16 cellular contexts compared by ENCODE assay signal in the genomic region with DNA sequence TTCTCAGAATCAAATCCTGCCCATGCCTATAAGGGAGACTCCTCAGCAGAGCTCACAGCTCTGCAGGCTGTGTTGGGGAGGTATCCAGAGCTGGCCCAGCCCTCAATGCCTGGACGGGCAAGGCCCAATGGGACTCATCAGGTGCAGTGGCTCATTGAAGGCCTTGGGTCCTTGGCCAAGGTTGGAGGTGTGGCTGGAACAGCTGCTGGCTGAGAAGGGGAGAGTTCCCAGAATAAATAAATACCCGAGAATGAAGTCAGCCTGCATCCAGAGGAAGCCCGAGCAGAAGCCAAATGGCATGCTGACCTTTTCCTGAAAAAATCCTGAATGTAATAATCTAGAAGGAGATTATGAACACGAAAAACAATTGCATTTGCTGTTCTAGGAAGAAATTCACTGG. TPM values are rescaled to one million over a fixed set of nuclear protein-coding genes. Genes with fewer than 3 reads are reported as not detected.
A peak's percentile ranks its signal among the peaks of the same experiment; 100 is the strongest.
DNase-seq lines count a peak whose midpoint lies in the region; ATAC-seq and TF ChIP-seq lines count a peak whose summit lies in the region.
"Had no signal": no experiment of that assay in that cellular context is flagged by ENCODE, and none has a peak within 500 bp of the region (broad histone marks: within the 10 kb centered on the region; RNA-seq: fewer than 3 reads in every experiment).

No MANE protein-coding gene starts in this region.

- peaks cover 0 to 86% of the 10 kb centered on the region in 2 donors for H3K36me3 ChIP-seq in left lung
- H3K36me3 ChIP-seq in testis (ENCODE audit: low read depth, missing control alignments), result no peaks in the 10 kb centered on the region

- H3K9me3 ChIP-seq in left lung (no peaks in the 10 kb centered on the region), testis (no peaks in the 10 kb centered on the region)

- DNase-seq in NCI-H1694 (lab: John Stamatoyannopoulos, UW) (peak; percentile 60), left lung (no peak), testis (peak; percentile 52), NCI-H69 (lab: John Stamatoyannopoulos, UW) (no peak), activated gamma-delta T cell (lab: John Stamatoyannopoulos, UW) (no peak)
- no peak for DNase-seq in stimulated activated CD8-positive, alpha-beta memory T cell treated with anti-CD3 and anti-CD28 coated beads, Interleukin-4, amount 100 ng/mL, for 48 hours
- DNase-seq: activated CD4-positive, alpha-beta T cell treated with anti-CD3 and anti-CD28 coated beads, Interleukin-2, amount 10 ng/mL, durations not matched to agents 7 days and 5 days; activated naive CD8-positive, alpha-beta T cell treated with anti-CD3 and anti-CD28 coated beads, Interleukin-2, amount 50 U/mL, for 24 hours; activated T-cell treated with anti-CD3 and anti-CD28 coated beads, Interleukin-2, amount 50 U/mL, for 4 hours; DMS53; hypothalamus; Kasumi-1; NCI-H1436; NCI-H345 had no signal

- WGBS in testis, 2 donors, result 53 to 64% methylated on average over 4 of the region's 4 CpGs

- no peak overlapping the region for H3K4me3 ChIP-seq in left lung
- no peak overlapping the region for H3K4me3 ChIP-seq in testis

- intact Hi-C loops in left lung (cut with DNase I), result no loop called here
- intact Hi-C loops in testis (cut with DNase I; ENCODE audit: low total_unique reads), result no loop called here

- TF ChIP-seq CTCF in left lung (IDR thresholded peaks at IDR 0.05), result no peak
- TF ChIP-seq CTCF in testis (IDR thresholded peaks at IDR 0.05), result no peak

- ATAC-seq in esophagus mucosa (peak; percentile 38), left lung (peak; percentile 44)
- ATAC-seq in activated CD4-positive, CD25-positive, alpha-beta regulatory T cell treated with anti-CD3 and anti-CD28 coated beads, Interleukin-2, amount 50 U/mL, for 24 hours, result no peak
- ATAC-seq: activated naive CD8-positive, alpha-beta T cell treated with anti-CD3 and anti-CD28 coated beads, Interleukin-2, amount 50 U/mL, for 24 hours; activated T-cell treated with anti-CD3 and anti-CD28 coated beads, Interleukin-2, amount 50 U/mL, for 4 hours had no signal

- H3K4me1 ChIP-seq in left lung (no peaks in the 10 kb centered on the region), testis (peaks cover 5% of the 10 kb centered on the region)

- H3K27me3 ChIP-seq in left lung (no peaks in the 10 kb centered on the region), testis (no peaks in the 10 kb centered on the region)

- no peak for TF ChIP-seq POLR2A in testis (IDR thresholded peaks at IDR 0.05)

- H3K27ac ChIP-seq in left lung, result no peak overlapping the region
- no peak overlapping the region for H3K27ac ChIP-seq in testis

RNA-seq across cellular contexts. Expression of a gene that starts 25.2 kb away (rescaled TPM):
- total RNA-seq in esophagus mucosa (14.2 TPM), left lung (10 to 100 TPM in 1 of 2 donors, 1 to 10 TPM in 1; 8.7 to 17.8 TPM), testis (1 to 10 TPM in 1 of 2 donors, under 1 TPM in 1; 0.99 to 1.0 TPM)
- polyA plus RNA-seq in testis (ENCODE audit: insufficient read depth, low read depth, low replicate concordance), result 1.6 TPM

Comparison
In these comparisons a context has a peak if more than half of its experiments do, and no peak if none do; other contexts are left out.
1. DNase-seq: peak in NCI-H1694 (single experiment) and testis (single experiment); none in left lung (0 of 2), NCI-H69 (single experiment), activated gamma-delta T cell (single experiment) and stimulated activated CD8-positive, alpha-beta memory T cell treated with anti-CD3 and anti-CD28 coated beads, Interleukin-4, amount 100 ng/mL, for 48 hours (single experiment).
2. ATAC-seq: peak in esophagus mucosa (single experiment) and left lung (single experiment); none in activated CD4-positive, CD25-positive, alpha-beta regulatory T cell treated with anti-CD3 and anti-CD28 coated beads, Interleukin-2, amount 50 U/mL, for 24 hours (0 of 2).